Comparison of ENCODE assay signal across 24 cellular contexts in genomic region chr19:39277598-39277997, GRCh38. TPM values are rescaled to one million over a fixed set of nuclear protein-coding genes. Genes with fewer than 3 reads are reported as not detected.
A peak's percentile ranks its signal among the peaks of the same experiment; 100 is the strongest.
DNase-seq lines count a peak whose midpoint lies in the region; ATAC-seq, FAIRE-seq and TF ChIP-seq lines count a peak whose summit lies in the region.
"Had no signal": no experiment of that assay in that cellular context is flagged by ENCODE, and none has a peak within 500 bp of the region (broad histone marks: within the 10 kb centered on the region; RNA-seq: fewer than 3 reads in every experiment).

No MANE protein-coding gene starts in this region.

- peaks cover 14% of the 10 kb centered on the region for H3K9me3 ChIP-seq in A549
- no peaks in the 10 kb centered on the region for H3K9me3 ChIP-seq in HepG2 (ENCODE audit: low read length)
- H3K9me3 ChIP-seq: colonic mucosa, HAP-1, SJCRH30 had no signal

- peaks cover 3% of the 10 kb centered on the region; the same call in 1 of the 3 replicates for H3K4me1 ChIP-seq in A549
- H3K4me1 ChIP-seq in HepG2 (ENCODE audit: insufficient read depth, low read length) = peaks cover 6% of the 10 kb centered on the region
- H3K4me1 ChIP-seq: BLaER1 treated with 17β-estradiol and CSF1 and Interleukin-3, amounts not matched to agents 10 nM and 100 nM; colonic mucosa; HAP-1; sigmoid colon; SJCRH30 had no signal

- no peak for TF ChIP-seq POLR2A in A549 (IDR thresholded peaks at IDR 0.05; ENCODE audit: low read length)
- TF ChIP-seq POLR2A in HepG2 (IDR thresholded peaks at IDR 0.05; ENCODE audit: insufficient read depth in 1 of 2, low read depth in 2 of 2, low read length in 2 of 2) = no peak

- CTCF ChIA-PET in A549 (lab: Yijun Ruan, JAX) (interaction anchor here (1.0 to 1.6 kb wide), 4 partner anchors 10 to 168 kb away, joined by 3 to 4 read pairs (median 4); partner anchors contain the start of gene IFNL3), HepG2 (lab: Yijun Ruan, JAX; ENCODE audit: low intra/inter-chr PET ratio, low total read pairs) (no interaction called here)

- intact Hi-C loops in HepG2 (cut with micrococcal nuclease; ENCODE audit: unreplicated experiment) = no loop called here

- POLR2A ChIA-PET in A549 (lab: Yijun Ruan, JAX) = no interaction called here
- POLR2A ChIA-PET in HepG2 (lab: Yijun Ruan, JAX) = no interaction called here

- no peak overlapping the region for H2AFZ ChIP-seq in HepG2 (ENCODE audit: low read length)

- no peaks in the 10 kb centered on the region for H4K20me1 ChIP-seq in HepG2 (ENCODE audit: insufficient read depth, low read length)
- H4K20me1 ChIP-seq: BLaER1 treated with 17β-estradiol and CSF1 and Interleukin-3, amounts not matched to agents 10 nM and 100 nM had no signal

- H3K27me3 ChIP-seq in brain microvascular endothelial cell (replicated peaks) (no peaks in the 10 kb centered on the region), HepG2 (ENCODE audit: control insufficient read depth in 1 of 2, insufficient read depth in 2 of 2, low read length in 2 of 2) (no peaks in the 10 kb centered on the region; a peak in 1 of 5 replicates)
- H3K27me3 ChIP-seq: BLaER1 treated with 17β-estradiol and CSF1 and Interleukin-3, amounts not matched to agents 10 nM and 100 nM; colonic mucosa had no signal

- no peak for TF ChIP-seq RAD21 in A549 (conservative IDR thresholded peaks at IDR 0.05 in 1 of 2, IDR thresholded peaks at IDR 0.05 in 1 of 2)
- no peak for TF ChIP-seq RAD21 in HepG2 (CRISPR knock-in tag; IDR thresholded peaks at IDR 0.05)

- in situ Hi-C loops in brain microvascular endothelial cell (cut with HindIII; ENCODE audit: low pct_ligation_motif_present, low sequenced_read_pairs) (no loop called here), HepG2 (cut with HindIII; ENCODE audit: extremely low pct_ligation_motif_present, low pct_unique_long_range_greater_than_20kb) (no loop called here)

- H3K9ac ChIP-seq in HepG2 (ENCODE audit: insufficient read depth, low read depth, low read length) = no peak overlapping the region
- H3K9ac ChIP-seq: BLaER1 treated with 17β-estradiol and CSF1 and Interleukin-3, amounts not matched to agents 10 nM and 100 nM had no signal

- ATAC-seq in A549 (peak; percentile 55 to 69; a peak in 5 of 6 replicates), HepG2 (peak; percentile 92), SK-N-SH treated with all-trans-retinoic acid at 6 μM for 48 hours (no peak), HG03520 (IDR thresholded peaks at IDR 0.05; ENCODE audit: unreplicated experiment) (no peak), GM18498 (IDR thresholded peaks at IDR 0.05; ENCODE audit: unreplicated experiment) (no peak)
- ATAC-seq: activated CD8-positive, alpha-beta memory T cell treated with anti-CD3 and anti-CD28 coated beads, Interleukin-2, amount 10 ng/mL, durations not matched to agents 7 days and 5 days had no signal

- TF ChIP-seq CTCF in A549 (IDR thresholded peaks at IDR 0.05) (no peak), brain microvascular endothelial cell (IDR thresholded peaks at IDR 0.05; ENCODE audit: low read depth, low read length, missing control alignments) (no peak), HepG2 (CRISPR knock-in tag; IDR thresholded peaks at IDR 0.05) (no peak)

- 0 out of 3 replicates have a peak overlapping the region, but pooled peaks have one; percentile 15 for H3K4me2 ChIP-seq in A549
- peak overlapping the region; percentile 40 for H3K4me2 ChIP-seq in HepG2 (ENCODE audit: low read depth, low read length)
- H3K4me2 ChIP-seq: BLaER1 treated with 17β-estradiol and CSF1 and Interleukin-3, amounts not matched to agents 10 nM and 100 nM had no signal

- no peak overlapping the region for H3K4me3 ChIP-seq in A549
- H3K4me3 ChIP-seq in brain microvascular endothelial cell (ENCODE audit: low read depth, low read length) = no peak overlapping the region
- no peak overlapping the region for H3K4me3 ChIP-seq in HepG2 (replicated peaks in 1 of 3; ENCODE audit: insufficient read depth in 1 of 3, low read depth in 2 of 3, low read length in 3 of 3)
- H3K4me3 ChIP-seq: BLaER1 treated with 17β-estradiol and CSF1 and Interleukin-3, amounts not matched to agents 10 nM and 100 nM; colonic mucosa; HAP-1; sigmoid colon; SJCRH30 had no signal

- H3K79me2 ChIP-seq in HepG2 (ENCODE audit: insufficient read depth, low read length) = no peaks in the 10 kb centered on the region

- H3K27ac ChIP-seq in A549 = no peak overlapping the region
- no peak overlapping the region for H3K27ac ChIP-seq in brain microvascular endothelial cell
- no peak overlapping the region for H3K27ac ChIP-seq in HepG2 (ENCODE audit: extremely low read length, insufficient read depth, low read length)
- H3K27ac ChIP-seq: BLaER1 treated with 17β-estradiol and CSF1 and Interleukin-3, amounts not matched to agents 10 nM and 100 nM; colonic mucosa; sigmoid colon; SJCRH30 had no signal

- no peak for FAIRE-seq in A549 (lab: Jason Lieb, UNC)
- peak; percentile 81 for FAIRE-seq in HepG2 (lab: Jason Lieb, UNC)

- 63% methylated on average over 7 of the region's 7 CpGs for WGBS in A549 (ENCODE audit: missing lambda C conversion rate)
- WGBS in HepG2 (ENCODE audit: low lambda C conversion rate) = 28% methylated on average over 7 of the region's 7 CpGs

- peak in 1 of 2 experiments; percentile 61 for DNase-seq in A549 (ENCODE audit: low read depth in 1 of 2, low spot score in 1 of 2)
- peak; percentile 36 for DNase-seq in HT1080 (ENCODE audit: low read depth)
- peak; percentile 3 for DNase-seq in brain microvascular endothelial cell
- DNase-seq in HepG2 (ENCODE audit: low spot score) = peak; percentile 77
- DNase-seq in COLO829 (ENCODE audit: low spot score) = no peak
- DNase-seq: ACHN; activated CD4-positive, alpha-beta T cell treated with anti-CD3 and anti-CD28 coated beads for 4 hours; activated CD8-positive, alpha-beta memory T cell treated with anti-CD3 and anti-CD28 coated beads, Interleukin-2, amount 10 ng/mL, durations not matched to agents 7 days and 5 days; activated naive CD8-positive, alpha-beta T cell treated with anti-CD3 and anti-CD28 coated beads for 36 hours; colonic mucosa; endodermal cell; GDM1; NCI-H1048; NCI-H1930; NCI-H345; sigmoid colon; SJCRH30 had no signal

- TF ChIP-seq EP300 in A549 (IDR thresholded peaks at IDR 0.05) (no peak), HepG2 (IDR thresholded peaks at IDR 0.05; ENCODE audit: low read depth in 2 of 2, low read length in 2 of 2) (no peak), HepG2 (CRISPR knock-in tag; IDR thresholded peaks at IDR 0.05; ENCODE audit: borderline replicate concordance) (no peak)

- H3K36me3 ChIP-seq in brain microvascular endothelial cell (replicated peaks) (no peaks in the 10 kb centered on the region), HepG2 (replicated peaks in 1 of 2; ENCODE audit: control insufficient read depth in 1 of 2, insufficient read depth in 2 of 2, low read length in 2 of 2) (no peaks in the 10 kb centered on the region)
- H3K36me3 ChIP-seq: BLaER1 treated with 17β-estradiol and CSF1 and Interleukin-3, amounts not matched to agents 10 nM and 100 nM; colonic mucosa; HAP-1; sigmoid colon; SJCRH30 had no signal

- no TSS peak for BruUV-seq in HepG2 (replicated peaks; lab: Mats Ljungman, UMichigan)

RNA-seq across cellular contexts. Expression of gene IFNL2, which starts 9.4 kb away (rescaled TPM):
- polyA plus RNA-seq in A549 (2011; rRNA removed) (not detected in 2 replicates), A549 (2017; fragmentation: RNase III; extraction: RNeasy Plus Mini Kit Qiagen cat#74134 plus additional on column Dnase treatment) (not detected in 3 replicates), HepG2 (2011; rRNA removed) (not detected in 2 replicates)
- polyA plus RNA-seq in A549 (2012; cell fraction: cytosol; rRNA removed) = 0.12 TPM in 1 of 2 replicates, not detected in the other
- polyA plus RNA-seq in A549 (2012; cell fraction: nucleus; rRNA removed) = 0.14 TPM in 1 of 2 replicates, not detected in the other
- polyA minus RNA-seq in A549 (2011; rRNA and poly(A)+ RNA removed) = not detected in 2 replicates
- not detected in 2 replicates for total RNA-seq in HT1080 (2014; rRNA removed; shearing (Covaris generic))
- polyA plus RNA-seq in HT1080 (2015; cell fraction: cytosol; rRNA removed) = not detected in 2 replicates
- not detected in 2 replicates for polyA plus RNA-seq in HT1080 (2015; cell fraction: nucleus; rRNA removed)
- total RNA-seq in HepG2 (2016; rRNA removed; fragmentation: Illumina TruSeq; extraction: Trizol) = not detected in 2 replicates
- total RNA-seq in HepG2 (2016; cell fraction: cytosol; rRNA removed; fragmentation: Illumina TruSeq; extraction: Trizol; ENCODE audit: low read depth) = not detected in 2 replicates
- not detected in 2 replicates for total RNA-seq in HepG2 (2016; cell fraction: insoluble cytoplasmic fraction; rRNA removed; fragmentation: Illumina TruSeq; extraction: Trizol)
- total RNA-seq in HepG2 (2016; cell fraction: membrane; rRNA removed; fragmentation: Illumina TruSeq; extraction: Trizol) = not detected in 2 replicates
- not detected in 2 replicates for total RNA-seq in HepG2 (2016; cell fraction: nucleus; rRNA removed; fragmentation: Illumina TruSeq; extraction: Trizol)
- not detected in 2 replicates for polyA plus RNA-seq in HepG2 (2011; cell fraction: cytosol; rRNA removed)
- not detected in 2 replicates for polyA plus RNA-seq in HepG2 (2011; cell fraction: nucleus; rRNA removed)
- polyA plus RNA-seq in HepG2 (2012) = not detected in 2 replicates
- polyA plus RNA-seq in HepG2 (2016; cell fraction: cytosol; fragmentation: Illumina TruSeq; extraction: Trizol; ENCODE audit: low read depth) = not detected in 2 replicates
- not detected in 2 replicates for polyA plus RNA-seq in HepG2 (2016; cell fraction: insoluble cytoplasmic fraction; fragmentation: Illumina TruSeq; extraction: Trizol; ENCODE audit: low read depth)
- not detected in 2 replicates for polyA plus RNA-seq in HepG2 (2016; cell fraction: membrane; fragmentation: Illumina TruSeq; extraction: Trizol; ENCODE audit: low read depth)
- polyA plus RNA-seq in HepG2 (2016; cell fraction: nucleus; fragmentation: Illumina TruSeq; extraction: Trizol; ENCODE audit: insufficient read depth, low read depth) = not detected in 2 replicates
- polyA minus RNA-seq in HepG2 (2011; rRNA and poly(A)+ RNA removed; ENCODE audit: low replicate concordance) = not detected in 2 replicates
- polyA minus RNA-seq in HepG2 (2011; cell fraction: cytosol; rRNA and poly(A)+ RNA removed) = not detected in 2 replicates
- polyA minus RNA-seq in HepG2 (2011; cell fraction: nucleus; rRNA and poly(A)+ RNA removed) = not detected in 2 replicates
- total RNA-seq: activated CD8-positive, alpha-beta memory T cell treated with anti-CD3 and anti-CD28 coated beads, Interleukin-2, amount 10 ng/mL, durations not matched to agents 7 days and 5 days; activated naive CD8-positive, alpha-beta T cell treated with anti-CD3 and anti-CD28 coated beads for 36 hours; activated T-helper 1 cell treated with anti-CD3 and anti-CD28 coated beads, Interleukin-12 subunit alpha, Interleukin-12 subunit beta, Interleukin-2, Interleukin-4 antibody, amounts not matched to agents 30 ng/mL and 10 ng/mL and 1 ng/mL, durations not matched to agents 14 hours and 24 hours and 36 hours; colonic mucosa; endodermal cell; sigmoid colon; SJCRH30; urinary bladder had no signal
- polyA plus RNA-seq: sigmoid colon, urinary bladder had no signal

RNA-seq across cellular contexts. Expression of gene IFNL1, which starts 18.6 kb away (rescaled TPM):
- polyA plus RNA-seq in A549 (2011; rRNA removed) (not detected in 2 replicates), A549 (2017; fragmentation: RNase III; extraction: RNeasy Plus Mini Kit Qiagen cat#74134 plus additional on column Dnase treatment) (not detected in 3 replicates), HepG2 (2011; rRNA removed) (not detected in 2 replicates)
- not detected in 2 replicates for polyA plus RNA-seq in A549 (2012; cell fraction: cytosol; rRNA removed)
- polyA plus RNA-seq in A549 (2012; cell fraction: nucleus; rRNA removed) = not detected in 2 replicates
- not detected in 2 replicates for polyA minus RNA-seq in A549 (2011; rRNA and poly(A)+ RNA removed)
- total RNA-seq in HT1080 (2014; rRNA removed; shearing (Covaris generic)) = not detected in 2 replicates
- not detected in 2 replicates for polyA plus RNA-seq in HT1080 (2015; cell fraction: cytosol; rRNA removed)
- not detected in 2 replicates for polyA plus RNA-seq in HT1080 (2015; cell fraction: nucleus; rRNA removed)
- total RNA-seq in HepG2 (2016; rRNA removed; fragmentation: Illumina TruSeq; extraction: Trizol) = not detected in 2 replicates
- total RNA-seq in HepG2 (2016; cell fraction: cytosol; rRNA removed; fragmentation: Illumina TruSeq; extraction: Trizol; ENCODE audit: low read depth) = not detected in 2 replicates
- total RNA-seq in HepG2 (2016; cell fraction: insoluble cytoplasmic fraction; rRNA removed; fragmentation: Illumina TruSeq; extraction: Trizol) = not detected in 2 replicates
- total RNA-seq in HepG2 (2016; cell fraction: membrane; rRNA removed; fragmentation: Illumina TruSeq; extraction: Trizol) = not detected in 2 replicates
- total RNA-seq in HepG2 (2016; cell fraction: nucleus; rRNA removed; fragmentation: Illumina TruSeq; extraction: Trizol) = not detected in 2 replicates
- not detected in 2 replicates for polyA plus RNA-seq in HepG2 (2011; cell fraction: cytosol; rRNA removed)
- not detected in 2 replicates for polyA plus RNA-seq in HepG2 (2011; cell fraction: nucleus; rRNA removed)
- not detected in 2 replicates for polyA plus RNA-seq in HepG2 (2012)
- polyA plus RNA-seq in HepG2 (2016; cell fraction: cytosol; fragmentation: Illumina TruSeq; extraction: Trizol; ENCODE audit: low read depth) = not detected in 2 replicates
- polyA plus RNA-seq in HepG2 (2016; cell fraction: insoluble cytoplasmic fraction; fragmentation: Illumina TruSeq; extraction: Trizol; ENCODE audit: low read depth) = not detected in 2 replicates
- polyA plus RNA-seq in HepG2 (2016; cell fraction: membrane; fragmentation: Illumina TruSeq; extraction: Trizol; ENCODE audit: low read depth) = not detected in 2 replicates
- polyA plus RNA-seq in HepG2 (2016; cell fraction: nucleus; fragmentation: Illumina TruSeq; extraction: Trizol; ENCODE audit: insufficient read depth, low read depth) = not detected in 2 replicates
- polyA minus RNA-seq in HepG2 (2011; rRNA and poly(A)+ RNA removed; ENCODE audit: low replicate concordance) = not detected in 2 replicates
- polyA minus RNA-seq in HepG2 (2011; cell fraction: cytosol; rRNA and poly(A)+ RNA removed) = not detected in 2 replicates
- not detected in 2 replicates for polyA minus RNA-seq in HepG2 (2011; cell fraction: nucleus; rRNA and poly(A)+ RNA removed)
- total RNA-seq: activated naive CD8-positive, alpha-beta T cell treated with anti-CD3 and anti-CD28 coated beads for 36 hours; colonic mucosa; endodermal cell; sigmoid colon; SJCRH30; urinary bladder had no signal
- polyA plus RNA-seq: urinary bladder had no signal

RNA-seq across cellular contexts. Expression of gene IFNL4, which starts 28.9 kb away (rescaled TPM):
- polyA plus RNA-seq in A549 (2011; rRNA removed) (not detected in 2 replicates), A549 (2017; fragmentation: RNase III; extraction: RNeasy Plus Mini Kit Qiagen cat#74134 plus additional on column Dnase treatment) (not detected in 3 replicates), HepG2 (2011; rRNA removed) (not detected in 2 replicates)
- not detected in 2 replicates for polyA plus RNA-seq in A549 (2012; cell fraction: cytosol; rRNA removed)
- polyA plus RNA-seq in A549 (2012; cell fraction: nucleus; rRNA removed) = not detected in 2 replicates
- not detected in 2 replicates for polyA minus RNA-seq in A549 (2011; rRNA and poly(A)+ RNA removed)
- total RNA-seq in HT1080 (2014; rRNA removed; shearing (Covaris generic)) = 0.13 TPM in 1 of 2 replicates, not detected in the other
- polyA plus RNA-seq in HT1080 (2015; cell fraction: cytosol; rRNA removed) = not detected in 2 replicates
- not detected in 2 replicates for polyA plus RNA-seq in HT1080 (2015; cell fraction: nucleus; rRNA removed)
- total RNA-seq in HepG2 (2016; rRNA removed; fragmentation: Illumina TruSeq; extraction: Trizol) = not detected in 2 replicates
- total RNA-seq in HepG2 (2016; cell fraction: cytosol; rRNA removed; fragmentation: Illumina TruSeq; extraction: Trizol; ENCODE audit: low read depth) = not detected in 2 replicates
- total RNA-seq in HepG2 (2016; cell fraction: insoluble cytoplasmic fraction; rRNA removed; fragmentation: Illumina TruSeq; extraction: Trizol) = not detected in 2 replicates
- total RNA-seq in HepG2 (2016; cell fraction: membrane; rRNA removed; fragmentation: Illumina TruSeq; extraction: Trizol) = not detected in 2 replicates
- not detected in 2 replicates for total RNA-seq in HepG2 (2016; cell fraction: nucleus; rRNA removed; fragmentation: Illumina TruSeq; extraction: Trizol)
- not detected in 2 replicates for polyA plus RNA-seq in HepG2 (2011; cell fraction: cytosol; rRNA removed)
- polyA plus RNA-seq in HepG2 (2011; cell fraction: nucleus; rRNA removed) = not detected in 2 replicates
- polyA plus RNA-seq in HepG2 (2012) = not detected in 2 replicates
- not detected in 2 replicates for polyA plus RNA-seq in HepG2 (2016; cell fraction: cytosol; fragmentation: Illumina TruSeq; extraction: Trizol; ENCODE audit: low read depth)
- polyA plus RNA-seq in HepG2 (2016; cell fraction: insoluble cytoplasmic fraction; fragmentation: Illumina TruSeq; extraction: Trizol; ENCODE audit: low read depth) = not detected in 2 replicates
- not detected in 2 replicates for polyA plus RNA-seq in HepG2 (2016; cell fraction: membrane; fragmentation: Illumina TruSeq; extraction: Trizol; ENCODE audit: low read depth)
- not detected in 2 replicates for polyA plus RNA-seq in HepG2 (2016; cell fraction: nucleus; fragmentation: Illumina TruSeq; extraction: Trizol; ENCODE audit: insufficient read depth, low read depth)
- not detected in 2 replicates for polyA minus RNA-seq in HepG2 (2011; rRNA and poly(A)+ RNA removed; ENCODE audit: low replicate concordance)
- not detected in 2 replicates for polyA minus RNA-seq in HepG2 (2011; cell fraction: cytosol; rRNA and poly(A)+ RNA removed)
- not detected in 2 replicates for polyA minus RNA-seq in HepG2 (2011; cell fraction: nucleus; rRNA and poly(A)+ RNA removed)
- total RNA-seq: activated CD8-positive, alpha-beta memory T cell treated with anti-CD3 and anti-CD28 coated beads, Interleukin-2, amount 10 ng/mL, durations not matched to agents 7 days and 5 days; activated T-helper 1 cell treated with anti-CD3 and anti-CD28 coated beads, Interleukin-12 subunit alpha, Interleukin-12 subunit beta, Interleukin-2, Interleukin-4 antibody, amounts not matched to agents 30 ng/mL and 10 ng/mL and 1 ng/mL, durations not matched to agents 14 hours and 24 hours and 36 hours; colonic mucosa; endodermal cell; sigmoid colon; SJCRH30; urinary bladder had no signal
- polyA plus RNA-seq: sigmoid colon, urinary bladder had no signal

RNA-seq across cellular contexts. Expression of gene IFNL3, which starts 32.8 kb away (rescaled TPM):
- polyA plus RNA-seq in A549 (2011; rRNA removed) = not detected in 2 replicates
- polyA plus RNA-seq in A549 (2012; cell fraction: cytosol; rRNA removed) = not detected in 2 replicates
- polyA plus RNA-seq in A549 (2012; cell fraction: nucleus; rRNA removed) = not detected in 2 replicates
- not detected in 3 replicates for polyA plus RNA-seq in A549 (2017; fragmentation: RNase III; extraction: RNeasy Plus Mini Kit Qiagen cat#74134 plus additional on column Dnase treatment)
- polyA minus RNA-seq in A549 (2011; rRNA and poly(A)+ RNA removed) = not detected in 2 replicates
- not detected in 2 replicates for total RNA-seq in HT1080 (2014; rRNA removed; shearing (Covaris generic))
- polyA plus RNA-seq in HT1080 (2015; cell fraction: cytosol; rRNA removed) = not detected in 2 replicates
- polyA plus RNA-seq in HT1080 (2015; cell fraction: nucleus; rRNA removed) = not detected in 2 replicates
- total RNA-seq in HepG2 (2016; rRNA removed; fragmentation: Illumina TruSeq; extraction: Trizol) = not detected in 2 replicates
- total RNA-seq in HepG2 (2016; cell fraction: cytosol; rRNA removed; fragmentation: Illumina TruSeq; extraction: Trizol; ENCODE audit: low read depth) = not detected in 2 replicates
- not detected in 2 replicates for total RNA-seq in HepG2 (2016; cell fraction: insoluble cytoplasmic fraction; rRNA removed; fragmentation: Illumina TruSeq; extraction: Trizol)
- total RNA-seq in HepG2 (2016; cell fraction: membrane; rRNA removed; fragmentation: Illumina TruSeq; extraction: Trizol) = not detected in 2 replicates
- total RNA-seq in HepG2 (2016; cell fraction: nucleus; rRNA removed; fragmentation: Illumina TruSeq; extraction: Trizol) = not detected in 2 replicates
- polyA plus RNA-seq in HepG2 (2011; rRNA removed) = not detected in 2 replicates
- not detected in 2 replicates for polyA plus RNA-seq in HepG2 (2011; cell fraction: cytosol; rRNA removed)
- not detected in 2 replicates for polyA plus RNA-seq in HepG2 (2011; cell fraction: nucleus; rRNA removed)
- not detected in 2 replicates for polyA plus RNA-seq in HepG2 (2012)
- not detected in 2 replicates for polyA plus RNA-seq in HepG2 (2016; cell fraction: cytosol; fragmentation: Illumina TruSeq; extraction: Trizol; ENCODE audit: low read depth)
- polyA plus RNA-seq in HepG2 (2016; cell fraction: insoluble cytoplasmic fraction; fragmentation: Illumina TruSeq; extraction: Trizol; ENCODE audit: low read depth) = not detected in 2 replicates
- polyA plus RNA-seq in HepG2 (2016; cell fraction: membrane; fragmentation: Illumina TruSeq; extraction: Trizol; ENCODE audit: low read depth) = not detected in 2 replicates
- polyA plus RNA-seq in HepG2 (2016; cell fraction: nucleus; fragmentation: Illumina TruSeq; extraction: Trizol; ENCODE audit: insufficient read depth, low read depth) = not detected in 2 replicates
- not detected in 2 replicates for polyA minus RNA-seq in HepG2 (2011; rRNA and poly(A)+ RNA removed; ENCODE audit: low replicate concordance)
- not detected in 2 replicates for polyA minus RNA-seq in HepG2 (2011; cell fraction: cytosol; rRNA and poly(A)+ RNA removed)
- polyA minus RNA-seq in HepG2 (2011; cell fraction: nucleus; rRNA and poly(A)+ RNA removed) = not detected in 2 replicates
- total RNA-seq: activated naive CD8-positive, alpha-beta T cell treated with anti-CD3 and anti-CD28 coated beads for 36 hours; activated T-helper 1 cell treated with anti-CD3 and anti-CD28 coated beads, Interleukin-12 subunit alpha, Interleukin-12 subunit beta, Interleukin-2, Interleukin-4 antibody, amounts not matched to agents 30 ng/mL and 10 ng/mL and 1 ng/mL, durations not matched to agents 14 hours and 24 hours and 36 hours; colonic mucosa; endodermal cell; sigmoid colon; SJCRH30; urinary bladder had no signal
- polyA plus RNA-seq: urinary bladder had no signal

RNA-seq across cellular contexts. Expression of gene LRFN1, which starts 43.1 kb away (rescaled TPM):
- polyA plus RNA-seq in A549 (2011; rRNA removed) = 1.1 and 1.6 TPM in 2 replicates
- 7.2 and 11.0 TPM in 2 replicates for polyA plus RNA-seq in A549 (2012; cell fraction: cytosol; rRNA removed)
- 12.3 and 15.7 TPM in 2 replicates for polyA plus RNA-seq in A549 (2012; cell fraction: nucleus; rRNA removed)
- 7.9 to 9.1 TPM (median 8.7 TPM) in 3 replicates for polyA plus RNA-seq in A549 (2017; fragmentation: RNase III; extraction: RNeasy Plus Mini Kit Qiagen cat#74134 plus additional on column Dnase treatment)
- polyA minus RNA-seq in A549 (2011; rRNA and poly(A)+ RNA removed) = 1.2 and 2.0 TPM in 2 replicates
- total RNA-seq in HT1080 (2014; rRNA removed; shearing (Covaris generic)) = 1.3 and 4.0 TPM in 2 replicates
- polyA plus RNA-seq in HT1080 (2015; cell fraction: cytosol; rRNA removed) = 5.1 and 5.2 TPM in 2 replicates
- polyA plus RNA-seq in HT1080 (2015; cell fraction: nucleus; rRNA removed) = 3.2 and 4.1 TPM in 2 replicates
- 0.04 TPM in 1 of 2 replicates, not detected in the other for total RNA-seq in HepG2 (2016; rRNA removed; fragmentation: Illumina TruSeq; extraction: Trizol)
- 0.09 TPM in 1 of 2 replicates, not detected in the other for total RNA-seq in HepG2 (2016; cell fraction: cytosol; rRNA removed; fragmentation: Illumina TruSeq; extraction: Trizol; ENCODE audit: low read depth)
- 0.06 TPM in 1 of 2 replicates, not detected in the other for total RNA-seq in HepG2 (2016; cell fraction: insoluble cytoplasmic fraction; rRNA removed; fragmentation: Illumina TruSeq; extraction: Trizol)
- total RNA-seq in HepG2 (2016; cell fraction: membrane; rRNA removed; fragmentation: Illumina TruSeq; extraction: Trizol) = 0.06 TPM in 1 of 2 replicates, not detected in the other
- total RNA-seq in HepG2 (2016; cell fraction: nucleus; rRNA removed; fragmentation: Illumina TruSeq; extraction: Trizol) = 0.19 TPM in 1 of 2 replicates, not detected in the other
- polyA plus RNA-seq in HepG2 (2011; rRNA removed) = 0.07 TPM in 1 of 2 replicates, not detected in the other
- 0.04 and 0.05 TPM in 2 replicates for polyA plus RNA-seq in HepG2 (2011; cell fraction: cytosol; rRNA removed)
- 0.16 and 0.17 TPM in 2 replicates for polyA plus RNA-seq in HepG2 (2011; cell fraction: nucleus; rRNA removed)
- 0.36 and 0.39 TPM in 2 replicates for polyA plus RNA-seq in HepG2 (2012)
- 0.06 TPM in 1 of 2 replicates, not detected in the other for polyA plus RNA-seq in HepG2 (2016; cell fraction: cytosol; fragmentation: Illumina TruSeq; extraction: Trizol; ENCODE audit: low read depth)
- polyA plus RNA-seq in HepG2 (2016; cell fraction: insoluble cytoplasmic fraction; fragmentation: Illumina TruSeq; extraction: Trizol; ENCODE audit: low read depth) = 0.13 and 0.19 TPM in 2 replicates
- 0.09 and 0.15 TPM in 2 replicates for polyA plus RNA-seq in HepG2 (2016; cell fraction: membrane; fragmentation: Illumina TruSeq; extraction: Trizol; ENCODE audit: low read depth)
- 0.15 and 0.52 TPM in 2 replicates for polyA plus RNA-seq in HepG2 (2016; cell fraction: nucleus; fragmentation: Illumina TruSeq; extraction: Trizol; ENCODE audit: insufficient read depth, low read depth)
- polyA minus RNA-seq in HepG2 (2011; rRNA and poly(A)+ RNA removed; ENCODE audit: low replicate concordance) = 0.10 TPM in 1 of 2 replicates, not detected in the other
- not detected in 2 replicates for polyA minus RNA-seq in HepG2 (2011; cell fraction: cytosol; rRNA and poly(A)+ RNA removed)
- polyA minus RNA-seq in HepG2 (2011; cell fraction: nucleus; rRNA and poly(A)+ RNA removed) = 0.25 TPM in 1 of 2 replicates, not detected in the other

Comparison
In these comparisons a context has a peak if more than half of its experiments do, and no peak if none do; other contexts are left out.
1. ATAC-seq: peak in A549 (2 of 2) and HepG2 (single experiment); none in SK-N-SH treated with all-trans-retinoic acid at 6 μM for 48 hours (single experiment), HG03520 (single experiment) and GM18498 (single experiment).
2. Of the 38 proteins assayed by ChIP-seq in both HepG2 and A549: peak only in HepG2: CEBPB; only in A549: none; in both: none; in neither: 37.